In the genomic region with DNA sequence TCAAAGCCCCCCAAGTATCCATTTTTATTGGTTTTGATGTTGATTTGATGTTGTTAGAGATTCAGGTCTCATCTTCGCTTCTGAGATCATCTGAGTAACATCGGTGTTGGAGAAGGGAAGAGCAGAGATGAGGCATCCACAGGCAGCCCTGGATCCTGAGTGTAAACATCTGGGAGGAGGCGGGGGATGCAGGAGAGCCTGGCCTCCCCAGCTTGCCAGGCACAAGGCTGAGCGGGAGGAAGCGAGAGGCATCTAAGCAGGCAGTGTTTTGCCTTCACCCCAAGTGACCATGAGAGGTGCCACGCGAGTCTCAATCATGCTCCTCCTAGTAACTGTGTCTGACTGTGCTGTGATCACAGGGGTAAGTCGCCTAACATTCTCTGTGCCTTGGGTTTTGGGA, we compare ENCODE assay signal across 21 cellular contexts. TPM values are rescaled to one million over a fixed set of nuclear protein-coding genes. Genes with fewer than 3 reads are reported as not detected.
DNase-seq lines count a peak whose midpoint lies in the region; ATAC-seq, FAIRE-seq and TF ChIP-seq lines count a peak whose summit lies in the region.
"Had no signal": no experiment of that assay in that cellular context is flagged by ENCODE, and none has a peak within 500 bp of the region (broad histone marks: within the 10 kb centered on the region; RNA-seq: fewer than 3 reads in every experiment).

A gene with protein sequence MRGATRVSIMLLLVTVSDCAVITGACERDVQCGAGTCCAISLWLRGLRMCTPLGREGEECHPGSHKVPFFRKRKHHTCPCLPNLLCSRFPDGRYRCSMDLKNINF (plus strand): TSS at position 222 of the 400 bp plus-strand sequence. CDS start 68 bp downstream, at position 290.

- H3K4me1 ChIP-seq in PC-9 (replicated peaks; ENCODE audit: insufficient read depth) (0 out of 2 replicates have a peak, but pooled peaks cover 6% of the 10 kb centered on the region), H1 (replicated peaks in 1 of 4; ENCODE audit: control insufficient read depth in 3 of 4, insufficient read depth in 4 of 4, low read length in 3 of 4) (peaks cover 2 to 5% (median 3%) of the 10 kb centered on the region in 4 experiments; a peak in 4 of 7 replicates), ovary (ENCODE audit: insufficient read depth) (peaks cover 12% of the 10 kb centered on the region)

- H3K79me2 ChIP-seq in PC-9 (ENCODE audit: low read depth) (no peaks in the 10 kb centered on the region), H1 (ENCODE audit: control insufficient read depth in 1 of 2, insufficient read depth in 2 of 2, low read length in 2 of 2) (no peaks in the 10 kb centered on the region)

- no peak for TF ChIP-seq EP300 in H1 (IDR thresholded peaks at IDR 0.05; ENCODE audit: borderline replicate concordance in 1 of 2, low read depth in 2 of 2, low read length in 2 of 2)
- no peak for TF ChIP-seq EP300 in ovary (IDR thresholded peaks at IDR 0.05)

- H2BK20ac ChIP-seq in H1 (ENCODE audit: low read length) = 0 out of 2 replicates have a peak within 1 kb of the TSS, but pooled peaks have one; percentile 25

- 84% methylated on average over 8 of the region's 8 CpGs; no CpG with 5 or more reads in 1 of the 2 experiments for WGBS in H1 (ENCODE audit: extremely low coverage in 1 of 2, insufficient coverage in 1 of 2, insufficient read length in 1 of 2, insufficient replicate concordance in 2 of 2, low coverage in 1 of 2, low lambda C conversion rate in 2 of 2, missing lambda C conversion rate in 1 of 2), 2 experiments
- 35 to 44% (median 40%) methylated on average over 8 of the region's 8 CpGs for WGBS in ovary, 3 donors

- H2BK12ac ChIP-seq in H1 (ENCODE audit: low read depth, low read length) = no peak within 1 kb of the TSS; the same call in 1 of the 2 replicates

- no peak for FAIRE-seq in H1 (lab: Jason Lieb, UNC)
- FAIRE-seq in urothelium cell line (lab: Jason Lieb, UNC) = peak; percentile 65

- no peaks in the 10 kb centered on the region for H3K9me3 ChIP-seq in PC-9 (ENCODE audit: insufficient read depth, low read depth)
- no peaks in the 10 kb centered on the region for H3K9me3 ChIP-seq in H1 (ENCODE audit: insufficient read depth in 2 of 2, low read depth in 1 of 2, low read length in 1 of 2)
- no peaks in the 10 kb centered on the region for H3K9me3 ChIP-seq in ovary
- H3K9me3 ChIP-seq: MG63, SK-N-SH had no signal

- no peaks in the 10 kb centered on the region for H4K20me1 ChIP-seq in PC-9 (ENCODE audit: insufficient read depth)
- no peaks in the 10 kb centered on the region for H4K20me1 ChIP-seq in H1 (replicated peaks in 1 of 2; ENCODE audit: control insufficient read depth in 1 of 2, insufficient read depth in 2 of 2, low read length in 2 of 2)

- H3K4me3 ChIP-seq in PC-9 (no peak within 1 kb of the TSS), H1 (ENCODE audit: extremely low read depth in 1 of 4, insufficient read depth in 2 of 4, low read depth in 3 of 4, low read length in 4 of 4) (no peak within 1 kb of the TSS), ovary (no peak within 1 kb of the TSS)
- H3K4me3 ChIP-seq: MG63 had no signal

- ATAC-seq in GM19467 (IDR thresholded peaks at IDR 0.05; ENCODE audit: unreplicated experiment) = no peak

- H3K27ac ChIP-seq in PC-9 (no peak within 1 kb of the TSS), H1 (ENCODE audit: low read depth, low read length) (no peak within 1 kb of the TSS), ovary (peak within 1 kb of the TSS; percentile 62 to 72)

- no peak within 1 kb of the TSS for H2BK15ac ChIP-seq in H1 (ENCODE audit: low read length)

- H3K36me3 ChIP-seq in PC-9 (ENCODE audit: low read depth) (no peaks in the 10 kb centered on the region), H1 (ENCODE audit: control insufficient read depth in 2 of 4, insufficient read depth in 4 of 4, low read length in 3 of 4) (no peaks in the 10 kb centered on the region), ovary (no peaks in the 10 kb centered on the region)
- H3K36me3 ChIP-seq: MG63 had no signal

- H3K9ac ChIP-seq in H1 (replicated peaks in 1 of 4; ENCODE audit: extremely low read depth in 1 of 4, low read depth in 3 of 4, low read length in 3 of 4) = no peak within 1 kb of the TSS
- H3K9ac ChIP-seq: SK-N-SH had no signal

- no peak for TF ChIP-seq POLR2A in H1 (IDR thresholded peaks at IDR 0.05; ENCODE audit: control extremely low read depth in 1 of 2, low read depth in 2 of 2, low read length in 2 of 2)
- no peak for TF ChIP-seq POLR2A in ovary (IDR thresholded peaks at IDR 0.05)

- DNase-seq in PC-9 = no peak
- DNase-seq in H1 (ENCODE audit: low read depth in 1 of 2, low spot score in 2 of 2) = no peak
- DNase-seq in ovary = peak in 4 of 5 donors; percentile 52 to 65 (median 57)
- DNase-seq in urothelium cell line (ENCODE audit: low spot score) = no peak
- DNase-seq in activated gamma-delta T cell treated with Interleukin-2 at 50 U/mL for 16 hours = no peak
- DNase-seq in NCI-H2107 (lab: John Stamatoyannopoulos, UW) = no peak
- DNase-seq: CD4-positive, CD25-positive, alpha-beta regulatory T cell; COR-L47; DMS79 treated with DMSO at 0.1 percent for 48 hours; HCEC 1CT; MG63; NCI-H1417; NCI-H1694 treated with DMSO at 0.1 percent for 48 hours; NCI-H2081 treated with DMSO at 0.1 percent for 48 hours; NCI-H446 treated with DMSO at 0.1 percent for 48 hours; NCI-H526 treated with DMSO at 0.1 percent for 48 hours; SIG-M5; SK-N-SH had no signal

- no peaks in the 10 kb centered on the region for H3K79me1 ChIP-seq in H1 (ENCODE audit: low read depth, low read length)

- no peak within 1 kb of the TSS for H3K14ac ChIP-seq in H1 (ENCODE audit: insufficient read length)

- H3K9me2 ChIP-seq in PC-9 (ENCODE audit: insufficient read depth) = no peaks in the 10 kb centered on the region
- H3K9me2 ChIP-seq: SK-N-SH had no signal

- no peak within 1 kb of the TSS for H2BK5ac ChIP-seq in H1 (ENCODE audit: low read depth, low read length)

- BruUV-seq in PC-9 (replicated peaks; lab: Mats Ljungman, UMichigan) = no TSS peak

- H3F3A ChIP-seq in PC-9 (ENCODE audit: insufficient read depth, low read depth) = no peaks in the 10 kb centered on the region

- H3K27me3 ChIP-seq in PC-9 (ENCODE audit: insufficient read depth, low read depth) (peaks cover 60% of the 10 kb centered on the region), H1 (replicated peaks in 1 of 4; ENCODE audit: control insufficient read depth in 3 of 4, extremely low read depth in 1 of 4, insufficient read depth in 3 of 4, low read length in 3 of 4) (no peaks in the 10 kb centered on the region), ovary (no peaks in the 10 kb centered on the region)

- H2AFZ ChIP-seq in PC-9 (no peak within 1 kb of the TSS), H1 (ENCODE audit: low read length) (peak within 1 kb of the TSS; percentile 58; the same call in 1 of the 2 replicates)

- H3K4ac ChIP-seq in H1 (replicated peaks; ENCODE audit: insufficient read length, low read depth, low read length) = no peak within 1 kb of the TSS

- POLR2A ChIA-PET in PC-9 (lab: Charles Lee; ENCODE audit: unreplicated experiment) (no interaction called here), H1 (lab: Charles Lee; ENCODE audit: partially characterized antibody) (no interaction called here)

- H4K8ac ChIP-seq in H1 (ENCODE audit: extremely low read depth, insufficient read depth, low read length) = 0 out of 2 replicates have a peak within 1 kb of the TSS, but pooled peaks have one; percentile 28

- no peak within 1 kb of the TSS for H4K91ac ChIP-seq in H1 (replicated peaks; ENCODE audit: insufficient read length, low read length)

- TF ChIP-seq CTCF in PC-9 (conservative IDR thresholded peaks at IDR 0.05) = no peak
- TF ChIP-seq CTCF in H1 (IDR thresholded peaks at IDR 0.05; ENCODE audit: control extremely low read depth in 1 of 3, insufficient read depth in 1 of 3, low read depth in 1 of 3, low read length in 3 of 3) = no peak
- no peak for TF ChIP-seq CTCF in ovary (IDR thresholded peaks at IDR 0.05)

- no peak for TF ChIP-seq RAD21 in H1 (IDR thresholded peaks at IDR 0.05 in 1 of 2, conservative IDR thresholded peaks at IDR 0.05 in 1 of 2; ENCODE audit: low read depth in 2 of 2, low read length in 2 of 2)

- H4K5ac ChIP-seq in H1 (ENCODE audit: insufficient read length, low read depth, low read length) = no peak within 1 kb of the TSS

- CTCF ChIA-PET in PC-9 (lab: Charles Lee) = interaction anchor here (0.9 to 1.4 kb wide), 2 partner anchors 9 to 45 kb away, joined by 3 read pairs; no protein-coding TSS in a partner anchor
- CTCF ChIA-PET in H1 (lab: Charles Lee; ENCODE audit: partially characterized antibody) = interaction anchor here (1.0 to 35.1 kb wide), 6 partner anchors 9 to 248 kb away, joined by 3 to 828 read pairs (median 14); a partner anchor contains a TSS

- no peak within 1 kb of the TSS; the same call in 1 of the 2 replicates for H3K18ac ChIP-seq in H1 (ENCODE audit: extremely low read depth, low read length)

- no peak within 1 kb of the TSS for H3K56ac ChIP-seq in H1 (replicated peaks; ENCODE audit: insufficient read length, low read depth, low read length)

- H2BK120ac ChIP-seq in H1 (replicated peaks; ENCODE audit: low read depth, low read length) = no peak within 1 kb of the TSS

- H3K4me2 ChIP-seq in PC-9 = 0 out of 2 replicates have a peak within 1 kb of the TSS, but pooled peaks have one; percentile 7
- H3K4me2 ChIP-seq in H1 (ENCODE audit: insufficient read depth in 1 of 2, low read depth in 2 of 2, low read length in 2 of 2) = no peak within 1 kb of the TSS
- H3K4me2 ChIP-seq: SK-N-SH had no signal

- H2AK5ac ChIP-seq in H1 (ENCODE audit: low read depth, low read length) = no peak within 1 kb of the TSS

- intact Hi-C loops in PC-9 (cut with micrococcal nuclease; ENCODE audit: unreplicated experiment) (no loop called here), ovary (cut with DNase I) (loop anchor here in 1 of 4 donors (10.0 kb wide), 1 partner anchor 136 kb away; no protein-coding TSS in a partner anchor)

- H3K23me2 ChIP-seq in H1 (ENCODE audit: low read depth, low read length) = no peaks in the 10 kb centered on the region

- no peak within 1 kb of the TSS for H3K23ac ChIP-seq in H1 (ENCODE audit: insufficient read length)

TF ChIP-seq in H1, 55 proteins besides CTCF, POLR2A, EP300 and RAD21 (continues in another document):
- no peak for TF ChIP-seq SIX5 (IDR thresholded peaks at IDR 0.05; ENCODE audit: low read depth, low read length)
- TF ChIP-seq CHD2 (IDR thresholded peaks at IDR 0.05; ENCODE audit: low read length) = no peak
- TF ChIP-seq KDM1A (IDR thresholded peaks at IDR 0.05; ENCODE audit: borderline replicate concordance, low read length) = no peak

RNA-seq across cellular contexts. Expression of the gene that starts here (rescaled TPM):
- total RNA-seq in PC-9 (2021) (not detected in 2 replicates), ovary (100 to 1,000 TPM in 6 of 7 donors, 10 to 100 TPM in 1; 39.4 to 263 (median 182) TPM)
- not detected in 2 replicates for total RNA-seq in H1 (2021; fragmentation: NEBNext Ultra II Directional; extraction: Animal tissue kit (Norgen Biotek cat#: 25700))
- polyA plus RNA-seq in H1 (2011; rRNA removed) (0.12 and 0.20 TPM in 2 replicates), ovary (100 to 1,000 TPM; 276 to 428 TPM)
- not detected for polyA plus RNA-seq in H1 (2011; cell fraction: cytosol; rRNA removed)
- polyA plus RNA-seq in H1 (2011; cell fraction: nucleus; rRNA removed) = 0.24 TPM
- 0.13 TPM in 1 of 4 replicates, not detected in the others for polyA plus RNA-seq in H1 (2012, experiment 1 of 2)
- not detected for polyA plus RNA-seq in H1 (2012, experiment 2 of 2)
- not detected for polyA plus RNA-seq in H1 (2013, experiment 1 of 2)
- polyA plus RNA-seq in H1 (2013, experiment 2 of 2) = not detected
- 0.25 TPM in 1 of 2 replicates, not detected in the other for polyA minus RNA-seq in H1 (2011; rRNA and poly(A)+ RNA removed)
- not detected for polyA minus RNA-seq in H1 (2011; cell fraction: cytosol; rRNA and poly(A)+ RNA removed)
- not detected for polyA minus RNA-seq in H1 (2011; cell fraction: nucleus; rRNA and poly(A)+ RNA removed)
- total RNA-seq: CD4-positive, CD25-positive, alpha-beta regulatory T cell; LHCN-M2 had no signal
- polyA plus RNA-seq: BJ; CD4-positive, CD25-positive, alpha-beta regulatory T cell; SK-N-SH had no signal

Comparison
In these comparisons a context has a peak if more than half of its experiments do, and no peak if none do; other contexts are left out.
1. RNA of the gene that starts here (total RNA-seq): 39.4 to 263 TPM in ovary; not detected in PC-9 and not detected in H1; every median in the first group is over 10 times any median in the second.
2. RNA of the gene that starts here (polyA plus RNA-seq): 276 to 428 TPM in ovary; 0.12 to 0.24 TPM in H1; every median in the first group is over 100 times any median in the second.
3. DNase-seq: peak in ovary (4 of 5); none in PC-9 (0 of 2), H1 (0 of 2), urothelium cell line (single experiment), activated gamma-delta T cell treated with Interleukin-2 at 50 U/mL for 16 hours (single experiment) and NCI-H2107 (single experiment).
4. H3K27ac ChIP-seq: peak in ovary (2 of 2); none in PC-9 (single experiment) and H1 (single experiment).